Comparison of ENCODE assay signal across 26 cellular contexts in the genomic region with DNA sequence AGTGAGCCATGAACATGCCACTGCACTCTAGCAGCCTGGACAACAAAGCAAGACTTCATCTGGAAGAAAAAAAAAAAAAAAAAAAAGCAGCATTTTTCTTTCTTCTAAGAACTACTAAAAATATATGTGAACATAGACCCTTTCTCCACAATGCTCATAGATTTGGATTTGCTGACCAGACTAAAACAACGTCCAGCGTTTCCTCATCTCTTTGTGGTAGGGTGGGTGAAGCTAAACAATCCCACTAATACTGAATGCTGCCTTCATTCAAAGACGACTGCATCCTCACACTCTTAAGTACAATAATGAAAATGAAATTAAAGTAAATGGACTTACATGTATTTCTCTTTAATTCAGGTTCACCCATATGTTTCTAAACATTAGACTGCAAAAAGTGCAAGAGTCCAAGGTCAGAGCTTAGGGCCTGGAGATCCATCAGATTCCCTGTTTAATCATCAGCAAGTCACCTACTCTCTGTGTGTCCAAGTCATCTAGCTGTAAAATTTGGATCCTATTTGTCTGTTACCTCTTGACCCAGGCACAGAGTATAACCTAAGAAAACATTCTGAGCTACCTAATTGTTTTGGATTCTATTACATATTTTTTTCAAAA.
DNase-seq lines count a peak whose midpoint lies in the region; ATAC-seq, FAIRE-seq and TF ChIP-seq lines count a peak whose summit lies in the region.
"Had no signal": no experiment of that assay in that cellular context is flagged by ENCODE, and none has a peak within 500 bp of the region (broad histone marks: within the 10 kb centered on the region; RNA-seq: fewer than 3 reads in every experiment).

No MANE protein-coding gene starts in this region.

- H3K4me1 Mint-ChIP-seq in T-helper 17 cell, result no peaks in the 10 kb centered on the region
- peaks cover 9% of the 10 kb centered on the region for H3K4me1 Mint-ChIP-seq in stimulated activated effector memory CD8-positive, alpha-beta T cell treated with anti-CD3 and anti-CD28 coated beads, Interleukin-12 subunit alpha, Interleukin-12 subunit beta, amount 100 ng/mL, for 72 hours

- no peak overlapping the region for H4K5ac ChIP-seq in IMR-90 (ENCODE audit: low read depth, low read length)

- intact Hi-C loops in IMR-90 (cut with micrococcal nuclease), result loop anchor here (10.0 kb wide), 1 partner anchor 766 kb away; no protein-coding TSS in a partner anchor

- CTCF ChIA-PET in IMR-90 (lab: Yijun Ruan, JAX), result no interaction called here

- TF ChIP-seq POLR2A in IMR-90 (IDR thresholded peaks at IDR 0.05; ENCODE audit: low read depth, low read length), result no peak

- H2BK120ac ChIP-seq in IMR-90 (ENCODE audit: low read depth, low read length), result no peak overlapping the region

- TF ChIP-seq CTCF in IMR-90 (conservative IDR thresholded peaks at IDR 0.05; ENCODE audit: low read depth, low read length), result no peak
- TF ChIP-seq CTCF in liver (IDR thresholded peaks at IDR 0.05; ENCODE audit: low read depth, low read length, missing input control), result no peak

- no peaks in the 10 kb centered on the region for H4K20me1 ChIP-seq in IMR-90 (ENCODE audit: insufficient read depth, low read length)
- H4K20me1 ChIP-seq: BLaER1 treated with 17β-estradiol and CSF1 and Interleukin-3, amounts not matched to agents 10 nM and 100 nM had no signal

- no peak overlapping the region for H3K14ac ChIP-seq in IMR-90 (replicated peaks; ENCODE audit: low read depth, low read length)

- H3K9ac ChIP-seq in IMR-90 (ENCODE audit: low read depth, low read length), result no peak overlapping the region
- no peak overlapping the region for H3K9ac ChIP-seq in liver (ENCODE audit: low read depth in 1 of 2, low read length in 2 of 2)
- H3K9ac ChIP-seq: BLaER1 treated with 17β-estradiol and CSF1 and Interleukin-3, amounts not matched to agents 10 nM and 100 nM had no signal

- WGBS in IMR-90 (ENCODE audit: extremely low coverage in 2 of 2, insufficient read length in 1 of 2), 2 experiments, result no CpG with 5 or more reads among the region's 3 CpGs
- 43% methylated on average over 3 of the region's 3 CpGs for WGBS in liver
- WGBS in small intestine, 3 donors, result 80 to 90% (median 87%) methylated on average over 3 of the region's 3 CpGs

- ATAC-seq in IMR-90 (ENCODE audit: low read depth) (no peak), left lobe of liver (peak; percentile 65), T-helper 17 cell (no peak)
- no peak for ATAC-seq in stimulated activated effector memory CD8-positive, alpha-beta T cell treated with anti-CD3 and anti-CD28 coated beads, Interleukin-12 subunit alpha, Interleukin-12 subunit beta, amount 100 ng/mL, for 72 hours
- ATAC-seq: A549; CD8-positive, alpha-beta T cell; GM12878 had no signal

- H3K79me1 ChIP-seq in IMR-90 (ENCODE audit: low read depth in 1 of 2, low read length in 2 of 2), result peaks cover 27 to 55% of the 10 kb centered on the region in 2 experiments

- no peak for TF ChIP-seq RAD21 in IMR-90 (IDR thresholded peaks at IDR 0.05; ENCODE audit: low read length)
- TF ChIP-seq RAD21 in liver (IDR thresholded peaks at IDR 0.05), result no peak

- H3K4me2 ChIP-seq in IMR-90 (ENCODE audit: low read depth, low read length), result no peak overlapping the region
- H3K4me2 ChIP-seq: A549; BLaER1 treated with 17β-estradiol and CSF1 and Interleukin-3, amounts not matched to agents 10 nM and 100 nM had no signal

- no peaks in the 10 kb centered on the region for H3K9me3 Mint-ChIP-seq in stimulated activated effector memory CD8-positive, alpha-beta T cell treated with anti-CD3 and anti-CD28 coated beads, Interleukin-12 subunit alpha, Interleukin-12 subunit beta, amount 100 ng/mL, for 72 hours
- H3K9me3 Mint-ChIP-seq: CD4-positive, alpha-beta T cell; CD8-positive, alpha-beta T cell had no signal

- H3K56ac ChIP-seq in IMR-90 (ENCODE audit: extremely low read depth, insufficient read depth, low read length), result no peak overlapping the region

- no peak overlapping the region for H3K4ac ChIP-seq in IMR-90 (ENCODE audit: low read depth, low read length)

- dilution Hi-C loops in IMR-90 (cut with HindIII; ENCODE audit: low sequenced_read_pairs, unreplicated experiment), result no loop called here

- no TSS peak for BruUV-seq in IMR-90 (replicated peaks; lab: Mats Ljungman, UMichigan)

- no peak for FAIRE-seq in small intestine (lab: Jason Lieb, UNC)
- FAIRE-seq: A549, GM12878, GM12892, GM18507 had no signal

- no peak for DNase-seq in IMR-90
- no peak for DNase-seq in left lobe of liver (ENCODE audit: low spot score)
- peak; percentile 23 for DNase-seq in small intestine
- no peak for DNase-seq in T-helper 17 cell
- DNase-seq in stimulated activated effector memory CD8-positive, alpha-beta T cell treated with anti-CD3 and anti-CD28 coated beads, Interleukin-12 subunit alpha, Interleukin-12 subunit beta, amount 100 ng/mL, for 72 hours (ENCODE audit: low spot score in 2 of 2), result no peak
- no peak for DNase-seq in inferior parietal cortex (ENCODE audit: extremely low spot score)
- DNase-seq: AML-193; CD4-positive, alpha-beta T cell; CD8-positive, alpha-beta T cell; COR-L47; DMS 273 treated with DMSO at 0.1 percent for 48 hours; DMS153; DMS53; DMS79; DND-41; EL; GDM1 had no signal

- H2AK5ac ChIP-seq in IMR-90 (ENCODE audit: low read depth, low read length), result 0 out of 2 replicates have a peak overlapping the region, but pooled peaks have one; percentile 35

- no peak overlapping the region for H3K18ac ChIP-seq in IMR-90 (ENCODE audit: low read depth, low read length)

- H3K27me3 ChIP-seq in IMR-90 (ENCODE audit: control insufficient read depth, insufficient read depth, low read length) (no peaks in the 10 kb centered on the region), liver (ENCODE audit: control insufficient read depth in 4 of 4, insufficient read depth in 4 of 4, low read length in 3 of 4) (no peaks in the 10 kb centered on the region), small intestine (ENCODE audit: control insufficient read depth in 2 of 2, insufficient read depth in 2 of 2, low read length in 2 of 2) (no peaks in the 10 kb centered on the region)
- H3K27me3 ChIP-seq: BLaER1 treated with 17β-estradiol and CSF1 and Interleukin-3, amounts not matched to agents 10 nM and 100 nM had no signal

- H4K91ac ChIP-seq in IMR-90 (ENCODE audit: insufficient read depth, low read depth, low read length), result no peak overlapping the region

- H3K36me3 Mint-ChIP-seq in T-helper 17 cell (ENCODE audit: low read depth), result no peaks in the 10 kb centered on the region
- no peaks in the 10 kb centered on the region for H3K36me3 Mint-ChIP-seq in stimulated activated effector memory CD8-positive, alpha-beta T cell treated with anti-CD3 and anti-CD28 coated beads, Interleukin-12 subunit alpha, Interleukin-12 subunit beta, amount 100 ng/mL, for 72 hours
- H3K36me3 Mint-ChIP-seq: CD8-positive, alpha-beta T cell had no signal

- no peak overlapping the region for H2BK15ac ChIP-seq in IMR-90 (ENCODE audit: low read depth, low read length)

- peak overlapping the region in 1 of 2 experiments; percentile 5; a peak in 1 of 4 replicates for H4K8ac ChIP-seq in IMR-90 (ENCODE audit: low read depth in 2 of 2, low read length in 2 of 2)

- peaks cover 11% of the 10 kb centered on the region for H3K9me1 ChIP-seq in IMR-90 (ENCODE audit: insufficient read depth, low read length)

- H3K4me3 ChIP-seq in IMR-90 (ENCODE audit: insufficient read depth, low read depth, low read length) (no peak overlapping the region), liver (ENCODE audit: low read depth in 1 of 3, low read length in 3 of 3) (no peak overlapping the region), small intestine (ENCODE audit: low read depth in 1 of 2, low read length in 2 of 2) (no peak overlapping the region)
- H3K4me3 ChIP-seq: A549; BLaER1 treated with 17β-estradiol and CSF1 and Interleukin-3, amounts not matched to agents 10 nM and 100 nM; GM12878 had no signal

- H2BK20ac ChIP-seq in IMR-90 (ENCODE audit: low read depth, low read length), result no peak overlapping the region

- H3K4me3 Mint-ChIP-seq in T-helper 17 cell, result no peak overlapping the region
- no peak overlapping the region for H3K4me3 Mint-ChIP-seq in stimulated activated effector memory CD8-positive, alpha-beta T cell treated with anti-CD3 and anti-CD28 coated beads, Interleukin-12 subunit alpha, Interleukin-12 subunit beta, amount 100 ng/mL, for 72 hours
- H3K4me3 Mint-ChIP-seq: B cell; CD4-positive, alpha-beta T cell; CD8-positive, alpha-beta T cell had no signal

- no peak overlapping the region for H3K27ac Mint-ChIP-seq in T-helper 17 cell
- H3K27ac Mint-ChIP-seq in stimulated activated effector memory CD8-positive, alpha-beta T cell treated with anti-CD3 and anti-CD28 coated beads, Interleukin-12 subunit alpha, Interleukin-12 subunit beta, amount 100 ng/mL, for 72 hours, result no peak overlapping the region
- H3K27ac Mint-ChIP-seq: B cell; CD4-positive, alpha-beta T cell; CD8-positive, alpha-beta T cell had no signal

- in situ Hi-C loops in IMR-90 (cut with MboI; ENCODE audit: low sequenced_read_pairs), result no loop called here

- peaks cover 15% of the 10 kb centered on the region for H3K4me1 ChIP-seq in IMR-90 (ENCODE audit: control insufficient read depth, insufficient read depth, low read length)
- peaks cover 17 to 50% (median 39%) of the 10 kb centered on the region in 4 donors for H3K4me1 ChIP-seq in liver (ENCODE audit: control insufficient read depth in 4 of 4, insufficient read depth in 4 of 4, low read length in 3 of 4)
- H3K4me1 ChIP-seq in small intestine (ENCODE audit: control insufficient read depth in 2 of 2, insufficient read depth in 1 of 2, low read depth in 1 of 2, low read length in 1 of 2), result peaks cover 0 to 2% of the 10 kb centered on the region in 2 donors

- H3K36me3 ChIP-seq in IMR-90 (ENCODE audit: control insufficient read depth, insufficient read depth, low read length) (no peaks in the 10 kb centered on the region), liver (ENCODE audit: control insufficient read depth in 4 of 4, insufficient read depth in 3 of 4, low read depth in 1 of 4, low read length in 3 of 4) (no peaks in the 10 kb centered on the region), small intestine (ENCODE audit: control insufficient read depth in 2 of 2, insufficient read depth in 2 of 2, low read length in 2 of 2) (no peaks in the 10 kb centered on the region)
- H3K36me3 ChIP-seq: BLaER1 treated with 17β-estradiol and CSF1 and Interleukin-3, amounts not matched to agents 10 nM and 100 nM had no signal

- no peak overlapping the region for H3K27ac ChIP-seq in IMR-90 (ENCODE audit: insufficient read depth, low read length)
- peak overlapping the region in 1 of 2 donors; percentile 40 for H3K27ac ChIP-seq in liver (ENCODE audit: low read depth in 1 of 2, low read length in 2 of 2)
- no peak overlapping the region for H3K27ac ChIP-seq in small intestine (ENCODE audit: low read depth in 1 of 2, low read length in 1 of 2)
- H3K27ac ChIP-seq: 22Rv1; A549; BLaER1 treated with 17β-estradiol and CSF1 and Interleukin-3, amounts not matched to agents 10 nM and 100 nM; C4-2B had no signal

- H2AK9ac ChIP-seq in IMR-90 (replicated peaks; ENCODE audit: low read depth, low read length, poor library complexity), result no peak overlapping the region

- H3K23ac ChIP-seq in IMR-90 (ENCODE audit: low read depth, low read length), result no peak overlapping the region

- no peaks in the 10 kb centered on the region for H3K9me3 ChIP-seq in IMR-90 (ENCODE audit: control insufficient read depth, insufficient read depth, low read length)
- no peaks in the 10 kb centered on the region for H3K9me3 ChIP-seq in liver (ENCODE audit: control insufficient read depth in 4 of 4, low read length in 3 of 4)
- H3K9me3 ChIP-seq in small intestine (ENCODE audit: control insufficient read depth, low read depth), result no peaks in the 10 kb centered on the region
- no peaks in the 10 kb centered on the region for H3K9me3 ChIP-seq in T-helper 17 cell (ENCODE audit: control insufficient read depth, low read length, poor library complexity, severe bottlenecking)
- H3K9me3 ChIP-seq: A549; BLaER1 treated with 17β-estradiol and CSF1 and Interleukin-3, amounts not matched to agents 10 nM and 100 nM had no signal

- H3K27me3 Mint-ChIP-seq in T-helper 17 cell, result peaks cover 12% of the 10 kb centered on the region
- H3K27me3 Mint-ChIP-seq: CD4-positive, alpha-beta T cell had no signal

- no peak overlapping the region for H2AFZ ChIP-seq in IMR-90 (replicated peaks; ENCODE audit: low read length, poor library complexity)

- no peak overlapping the region for H2BK5ac ChIP-seq in IMR-90 (ENCODE audit: low read depth, low read length, poor library complexity, severe bottlenecking)

- POLR2A ChIA-PET in IMR-90 (lab: Charles Lee; ENCODE audit: unreplicated experiment), result no interaction called here
